In the genomic region with DNA sequence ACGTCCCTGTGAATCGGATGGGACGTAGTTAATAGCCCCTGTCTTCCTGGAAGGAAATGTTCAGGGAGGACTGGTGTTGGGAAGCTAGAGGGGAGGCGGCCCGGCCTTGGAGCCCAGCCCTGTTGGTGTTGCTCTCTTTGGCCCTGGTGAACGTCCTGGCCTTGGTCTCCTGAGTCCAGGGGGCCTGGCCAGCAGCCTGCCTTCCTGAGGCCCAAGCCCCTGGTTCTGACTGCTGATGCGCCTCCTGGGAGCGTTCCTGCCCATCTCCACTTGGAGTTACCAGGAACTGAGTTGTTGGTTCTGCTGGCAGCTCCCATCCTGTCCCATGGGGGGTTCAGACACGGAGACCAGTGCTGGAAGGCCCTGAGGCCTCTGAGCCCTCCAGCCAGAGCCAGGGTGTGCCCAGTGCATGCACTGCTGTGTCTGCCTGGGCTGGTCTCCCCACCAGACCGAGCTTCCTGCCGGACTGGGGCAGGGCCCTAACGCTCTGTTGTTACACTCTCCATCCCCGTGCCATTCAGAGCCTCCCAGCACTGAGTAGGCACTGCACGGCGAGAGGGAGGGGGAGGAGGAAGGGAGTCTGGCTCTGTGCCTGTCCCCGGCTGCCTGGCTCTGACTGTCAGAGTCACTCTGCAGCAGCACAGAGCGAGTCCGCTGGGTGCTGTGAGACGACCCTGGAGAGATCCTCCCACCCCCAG, we compare ENCODE assay signal across 11 cellular contexts.
DNase-seq lines count a peak whose midpoint lies in the region; ATAC-seq and TF ChIP-seq lines count a peak whose summit lies in the region.
"Had no signal": no experiment of that assay in that cellular context is flagged by ENCODE, and none has a peak within 500 bp of the region (broad histone marks: within the 10 kb centered on the region; RNA-seq: fewer than 3 reads in every experiment).

No MANE protein-coding gene starts in this region.

- no peaks in the 10 kb centered on the region for H4K20me1 ChIP-seq in smooth muscle cell (ENCODE audit: low read depth)

- H3K4me2 ChIP-seq in smooth muscle cell = peak overlapping the region; percentile 48

- H2AFZ ChIP-seq in smooth muscle cell (ENCODE audit: low read depth) = peak overlapping the region; percentile 58

- TF ChIP-seq CTCF in smooth muscle cell (IDR thresholded peaks at IDR 0.05; ENCODE audit: borderline replicate concordance, insufficient read depth, poor library complexity, severe bottlenecking) = no peak

- peak overlapping the region; percentile 59 for H3K27ac ChIP-seq in smooth muscle cell (ENCODE audit: low read depth)
- H3K27ac ChIP-seq: right lobe of liver had no signal

- no peaks in the 10 kb centered on the region for H3K79me2 ChIP-seq in smooth muscle cell (ENCODE audit: low read depth)

- DNase-seq in LHCN-M2 (ENCODE audit: low read depth) (peak; percentile 59), astrocyte of the hippocampus (ENCODE audit: low read depth, low spot score) (peak; percentile 56), left lobe of liver (ENCODE audit: low spot score) (peak; percentile 40), smooth muscle cell (lab: John Stamatoyannopoulos, UW; ENCODE audit: unreplicated experiment) (no peak), NCI-H748 (lab: John Stamatoyannopoulos, UW; ENCODE audit: unreplicated experiment) (no peak), NCI-H1930 (lab: John Stamatoyannopoulos, UW) (no peak), RKO (ENCODE audit: low spot score) (no peak)
- DNase-seq: foreskin fibroblast, HCEC 1CT had no signal

- H3K4me3 ChIP-seq in smooth muscle cell = no peak overlapping the region
- H3K4me3 ChIP-seq: right lobe of liver had no signal

- peaks cover 6% of the 10 kb centered on the region for H3F3A ChIP-seq in smooth muscle cell (ENCODE audit: low read depth)

- H3K36me3 ChIP-seq in smooth muscle cell (ENCODE audit: low read depth) = no peaks in the 10 kb centered on the region
- H3K36me3 ChIP-seq: right lobe of liver had no signal

- ATAC-seq in left lobe of liver (no peak), GM21526 (IDR thresholded peaks at IDR 0.05; ENCODE audit: low FRiP score, unreplicated experiment) (no peak)

- no peaks in the 10 kb centered on the region for H3K9me3 ChIP-seq in smooth muscle cell (replicated peaks; ENCODE audit: low read depth)
- H3K9me3 ChIP-seq: right lobe of liver had no signal

- 60% methylated on average over 18 of the region's 19 CpGs for whole genome bisulfite sequencing in smooth muscle cell (ENCODE audit: low lambda C conversion rate)

- H3K4me1 ChIP-seq in smooth muscle cell (ENCODE audit: low read depth) = peaks cover 20% of the 10 kb centered on the region
- H3K4me1 ChIP-seq: right lobe of liver had no signal

- no peak overlapping the region for H3K9ac ChIP-seq in smooth muscle cell (ENCODE audit: low read depth)

- H3K27me3 ChIP-seq in smooth muscle cell (ENCODE audit: low read depth) = no peaks in the 10 kb centered on the region
- H3K27me3 ChIP-seq: right lobe of liver had no signal

Comparison
In these comparisons a context has a peak if more than half of its experiments do, and no peak if none do; other contexts are left out.
1. DNase-seq: peak in LHCN-M2 (single experiment), astrocyte of the hippocampus (single experiment) and left lobe of liver (single experiment); none in smooth muscle cell (single experiment), NCI-H748 (single experiment), NCI-H1930 (0 of 2) and RKO (single experiment).